Comparison of ENCODE assay signal across 8 cellular contexts in genomic region chr11:67261942-67262681, GRCh38. TPM values are rescaled to one million over a fixed set of nuclear protein-coding genes. Genes with fewer than 3 reads are reported as not detected.
DNase-seq lines count a peak whose midpoint lies in the region; ATAC-seq, FAIRE-seq and TF ChIP-seq lines count a peak whose summit lies in the region.

No MANE protein-coding gene starts in this region.

- peak overlapping the region; percentile 63 for H3K4me3 Mint-ChIP-seq in activated T-cell treated with anti-CD3 and anti-CD28 coated beads, Interleukin-2, amount 50 U/mL, for 24 hours
- peak overlapping the region; percentile 19 for H3K4me3 Mint-ChIP-seq in activated T-cell treated with anti-CD3 and anti-CD28 coated beads, Interleukin-2, amount 50 U/mL, for 4 hours
- H3K4me3 Mint-ChIP-seq in type B pancreatic cell = peak overlapping the region; percentile 83

- H3K4me1 ChIP-seq in kidney (ENCODE audit: control insufficient read depth in 1 of 2, insufficient read depth in 1 of 2, low read depth in 1 of 2, low read length in 2 of 2) = peaks cover 0 to 16% of the 10 kb centered on the region in 2 donors

- intact Hi-C loops in kidney (cut with DNase I) = no loop called here

- H3K4me3 ChIP-seq in kidney (ENCODE audit: low read length in 2 of 2) = no peak overlapping the region

- no peak overlapping the region for H3K9ac ChIP-seq in kidney (ENCODE audit: low read length in 2 of 2)

- no peak overlapping the region for H3K27ac ChIP-seq in kidney (ENCODE audit: low read depth in 2 of 2, low read length in 2 of 2)

- peak overlapping the region; percentile 71 for H3K27ac Mint-ChIP-seq in activated T-cell treated with anti-CD3 and anti-CD28 coated beads, Interleukin-2, amount 50 U/mL, for 24 hours
- peak overlapping the region; percentile 92 for H3K27ac Mint-ChIP-seq in type B pancreatic cell

- H3K36me3 ChIP-seq in kidney (ENCODE audit: control insufficient read depth in 1 of 2, insufficient read depth in 2 of 2, low read length in 2 of 2) = no peaks in the 10 kb centered on the region

- H3K9me3 ChIP-seq in kidney (ENCODE audit: control insufficient read depth in 1 of 2, low read length in 2 of 2) = no peaks in the 10 kb centered on the region

- H3K36me3 Mint-ChIP-seq in activated T-cell treated with anti-CD3 and anti-CD28 coated beads, Interleukin-2, amount 50 U/mL, for 24 hours (ENCODE audit: low read depth) = peaks cover 7% of the 10 kb centered on the region
- peaks cover 2% of the 10 kb centered on the region for H3K36me3 Mint-ChIP-seq in activated T-cell treated with anti-CD3 and anti-CD28 coated beads, Interleukin-2, amount 50 U/mL, for 4 hours (ENCODE audit: insufficient read depth)
- H3K36me3 Mint-ChIP-seq in type B pancreatic cell = no peaks in the 10 kb centered on the region

- H3K9me3 Mint-ChIP-seq in activated T-cell treated with anti-CD3 and anti-CD28 coated beads, Interleukin-2, amount 50 U/mL, for 24 hours = no peaks in the 10 kb centered on the region
- H3K9me3 Mint-ChIP-seq in activated T-cell treated with anti-CD3 and anti-CD28 coated beads, Interleukin-2, amount 50 U/mL, for 4 hours = no peaks in the 10 kb centered on the region
- H3K9me3 Mint-ChIP-seq in type B pancreatic cell = no peaks in the 10 kb centered on the region

- peak; percentile 35 for DNase-seq in activated T-cell treated with anti-CD3 and anti-CD28 coated beads, Interleukin-2, amount 50 U/mL, for 24 hours
- DNase-seq in activated T-cell treated with anti-CD3 and anti-CD28 coated beads for 4 hours (no peak), kidney (peak; percentile 65), type B pancreatic cell (ENCODE audit: extremely low spot score, unreplicated experiment) (no peak), DMS153 (lab: John Stamatoyannopoulos, UW) (no peak)
- DNase-seq in activated T-cell treated with anti-CD3 and anti-CD28 coated beads, Interleukin-2, amount 50 U/mL, for 4 hours = no peak

- no peaks in the 10 kb centered on the region for H3K27me3 Mint-ChIP-seq in activated T-cell treated with anti-CD3 and anti-CD28 coated beads, Interleukin-2, amount 50 U/mL, for 24 hours
- peaks cover 3% of the 10 kb centered on the region for H3K27me3 Mint-ChIP-seq in activated T-cell treated with anti-CD3 and anti-CD28 coated beads, Interleukin-2, amount 50 U/mL, for 4 hours (ENCODE audit: low read depth)
- H3K27me3 Mint-ChIP-seq in type B pancreatic cell = no peaks in the 10 kb centered on the region

- ATAC-seq in activated T-cell treated with anti-CD3 and anti-CD28 coated beads, Interleukin-2, amount 50 U/mL, for 4 hours = no peak
- ATAC-seq in GM19351 (IDR thresholded peaks at IDR 0.05; ENCODE audit: unreplicated experiment) (no peak), HG02852 (IDR thresholded peaks at IDR 0.05; ENCODE audit: unreplicated experiment) (no peak)

- no peak for FAIRE-seq in kidney (lab: Jason Lieb, UNC)

- TF ChIP-seq CTCF in kidney (IDR thresholded peaks at IDR 0.05; ENCODE audit: borderline replicate concordance, extremely low read depth, insufficient read depth) (no peak), type B pancreatic cell (conservative IDR thresholded peaks at IDR 0.05) (no peak)

- peaks cover 55% of the 10 kb centered on the region for H3K4me1 Mint-ChIP-seq in activated T-cell treated with anti-CD3 and anti-CD28 coated beads, Interleukin-2, amount 50 U/mL, for 24 hours (ENCODE audit: low read depth)
- H3K4me1 Mint-ChIP-seq in activated T-cell treated with anti-CD3 and anti-CD28 coated beads, Interleukin-2, amount 50 U/mL, for 4 hours (ENCODE audit: low read depth) = peaks cover 39% of the 10 kb centered on the region
- H3K4me1 Mint-ChIP-seq in type B pancreatic cell (ENCODE audit: unreplicated experiment) = peaks cover 19% of the 10 kb centered on the region

RNA-seq across cellular contexts. Expression of gene GRK2, which starts 4.2 kb away (rescaled TPM):
- total RNA-seq in activated T-cell treated with anti-CD3 and anti-CD28 coated beads, Interleukin-2, amount 50 U/mL, for 4 hours = 100 to 1,000 TPM; 152 to 172 (median 171) TPM
- 80.8 TPM for total RNA-seq in kidney
- polyA plus RNA-seq in kidney (ENCODE audit: insufficient read depth, low read depth, low replicate concordance) = 28.2 TPM
- 53.1 and 62.2 TPM in 2 replicates for total RNA-seq in type B pancreatic cell (ENCODE audit: low replicate concordance)

RNA-seq across cellular contexts. Expression of gene ANKRD13D, which starts 27.0 kb away (rescaled TPM):
- 10 to 100 TPM; 67.7 to 75.4 (median 69.8) TPM for total RNA-seq in activated T-cell treated with anti-CD3 and anti-CD28 coated beads, Interleukin-2, amount 50 U/mL, for 4 hours
- 68.3 TPM for total RNA-seq in kidney
- 21.9 TPM for polyA plus RNA-seq in kidney (ENCODE audit: insufficient read depth, low read depth, low replicate concordance)
- total RNA-seq in type B pancreatic cell (ENCODE audit: low replicate concordance) = 70.5 and 80.9 TPM in 2 replicates

RNA-seq across cellular contexts. Expression of gene SSH3, which starts 41.2 kb away (rescaled TPM):
- 1 to 10 TPM; 4.8 to 7.2 (median 6.6) TPM for total RNA-seq in activated T-cell treated with anti-CD3 and anti-CD28 coated beads, Interleukin-2, amount 50 U/mL, for 4 hours
- total RNA-seq in kidney (68.9 TPM), type B pancreatic cell (ENCODE audit: low replicate concordance) (32.0 and 40.9 TPM in 2 replicates)
- polyA plus RNA-seq in kidney (ENCODE audit: insufficient read depth, low read depth, low replicate concordance) = 25.0 TPM

Comparison
In these comparisons a context has a peak if more than half of its experiments do, and no peak if none do; other contexts are left out.
1. DNase-seq: peak in activated T-cell treated with anti-CD3 and anti-CD28 coated beads, Interleukin-2, amount 50 U/mL, for 24 hours (single experiment) and kidney (single experiment); none in activated T-cell treated with anti-CD3 and anti-CD28 coated beads for 4 hours (single experiment), activated T-cell treated with anti-CD3 and anti-CD28 coated beads, Interleukin-2, amount 50 U/mL, for 4 hours (single experiment), type B pancreatic cell (single experiment) and DMS153 (single experiment).
2. H3K4me3 Mint-ChIP-seq: peak in every context shown above with its lines; median percentile 83 in type B pancreatic cell; 63 in activated T-cell treated with anti-CD3 and anti-CD28 coated beads, Interleukin-2, amount 50 U/mL, for 24 hours; 19 in activated T-cell treated with anti-CD3 and anti-CD28 coated beads, Interleukin-2, amount 50 U/mL, for 4 hours.